ENCODE assay signal across 24 cellular contexts in genomic region chr6:50198245-50198644, GRCh38.
"Had no signal": no experiment of that assay in that cellular context is flagged by ENCODE, and none has a peak within 500 bp of the region (broad histone marks: within the 10 kb centered on the region; RNA-seq: fewer than 3 reads in every experiment).

No MANE protein-coding gene starts in this region.

- H3K27ac Mint-ChIP-seq: natural killer cell; progenitor cell of endocrine pancreas; stimulated activated effector memory CD8-positive, alpha-beta T cell treated with anti-CD3 and anti-CD28 coated beads, Interleukin-12 subunit alpha, Interleukin-12 subunit beta, amount 100 ng/mL, for 72 hours; type B pancreatic cell had no signal

- H3K9me3 Mint-ChIP-seq: neural crest cell, type B pancreatic cell had no signal

- DNase-seq: cortex of kidney; dorsolateral prefrontal cortex; effector memory CD4-positive, alpha-beta T cell; esophagus squamous epithelium; foreskin fibroblast; glutamatergic neuron; mammary epithelial cell; natural killer cell; occipital lobe; pancreas; right cardiac atrium; stimulated activated CD4-positive, alpha-beta T cell treated with anti-CD3 and anti-CD28 coated beads, Interleukin-4, amount 100 ng/mL, for 1 hour; stimulated activated CD8-positive, alpha-beta memory T cell treated with anti-CD3 and anti-CD28 coated beads, Interleukin-4, amount 100 ng/mL, for 48 hours; stimulated activated naive CD8-positive, alpha-beta T cell treated with anti-CD3 and anti-CD28 coated beads, Interleukin-15, Interleukin-2, amounts not matched to agents 100 U/mL and 50 U/mL, for 24 hours; thyroid gland had no signal

- ATAC-seq: gastroesophageal sphincter; left lobe of liver; natural killer cell; pancreas; right cardiac atrium; stimulated activated effector memory CD8-positive, alpha-beta T cell treated with anti-CD3 and anti-CD28 coated beads, Interleukin-12 subunit alpha, Interleukin-12 subunit beta, amount 100 ng/mL, for 72 hours; stimulated activated naive CD8-positive, alpha-beta T cell treated with anti-CD3 and anti-CD28 coated beads, Interleukin-15, Interleukin-2, amounts not matched to agents 100 U/mL and 50 U/mL, for 24 hours had no signal

- H3K4me3 Mint-ChIP-seq: natural killer cell; neural crest cell; stimulated activated effector memory CD8-positive, alpha-beta T cell treated with anti-CD3 and anti-CD28 coated beads, Interleukin-12 subunit alpha, Interleukin-12 subunit beta, amount 100 ng/mL, for 72 hours; type B pancreatic cell had no signal

- H3K36me3 ChIP-seq: esophagus squamous epithelium, gastroesophageal sphincter, pancreas, suprapubic skin, thyroid gland, vagina had no signal

- H3K9me3 ChIP-seq: esophagus squamous epithelium, gastroesophageal sphincter, pancreas, suprapubic skin, thyroid gland, vagina had no signal

- H3K27me3 ChIP-seq: esophagus squamous epithelium, gastroesophageal sphincter, suprapubic skin, thyroid gland, vagina had no signal

- H3K4me2 ChIP-seq: smooth muscle cell had no signal

- H3K27me3 Mint-ChIP-seq: progenitor cell of endocrine pancreas, type B pancreatic cell had no signal

- H3K4me1 Mint-ChIP-seq: natural killer cell; stimulated activated effector memory CD8-positive, alpha-beta T cell treated with anti-CD3 and anti-CD28 coated beads, Interleukin-12 subunit alpha, Interleukin-12 subunit beta, amount 100 ng/mL, for 72 hours had no signal

- H3K36me3 Mint-ChIP-seq: natural killer cell; stimulated activated effector memory CD8-positive, alpha-beta T cell treated with anti-CD3 and anti-CD28 coated beads, Interleukin-12 subunit alpha, Interleukin-12 subunit beta, amount 100 ng/mL, for 72 hours; type B pancreatic cell had no signal

- H3K4me3 ChIP-seq: dorsolateral prefrontal cortex, esophagus squamous epithelium, gastroesophageal sphincter, pancreas, smooth muscle cell, suprapubic skin, thyroid gland, vagina had no signal

- H3K27ac ChIP-seq: dorsolateral prefrontal cortex, esophagus squamous epithelium, gastroesophageal sphincter, pancreas, suprapubic skin, thyroid gland, vagina had no signal

- H3K4me1 ChIP-seq: esophagus squamous epithelium, gastroesophageal sphincter, pancreas, suprapubic skin, thyroid gland, vagina had no signal
